Comparison of ENCODE assay signal across 17 cellular contexts in genomic region chr2:23134726-23135125, GRCh38.
DNase-seq lines count a peak whose midpoint lies in the region; ATAC-seq and TF ChIP-seq lines count a peak whose summit lies in the region.
"Had no signal": no experiment of that assay in that cellular context is flagged by ENCODE, and none has a peak within 500 bp of the region (broad histone marks: within the 10 kb centered on the region; RNA-seq: fewer than 3 reads in every experiment).

No MANE protein-coding gene starts in this region.

- TF ChIP-seq CTCF in psoas muscle (IDR thresholded peaks at IDR 0.05) (no peak), uterus (IDR thresholded peaks at IDR 0.05) (no peak)

- no peak for TF ChIP-seq POLR2A in uterus (IDR thresholded peaks at IDR 0.05)

- intact Hi-C loops in Right ventricle myocardium superior (cut with DNase I), result no loop called here
- intact Hi-C loops in cardiac septum (cut with DNase I), result no loop called here
- intact Hi-C loops in psoas muscle (cut with DNase I), result no loop called here
- intact Hi-C loops in uterus (cut with DNase I; ENCODE audit: low total_unique reads), result no loop called here

- H3K36me3 ChIP-seq in psoas muscle (ENCODE audit: insufficient read depth in 1 of 2, low read depth in 1 of 2) (no peaks in the 10 kb centered on the region), uterus (no peaks in the 10 kb centered on the region)
- H3K36me3 ChIP-seq: BLaER1 had no signal

- H3K27ac ChIP-seq in cingulate gyrus (ENCODE audit: low read depth, low read length) (peak overlapping the region; percentile 8), psoas muscle (no peak overlapping the region), uterus (peak overlapping the region; percentile 40 to 55)
- H3K27ac ChIP-seq: BLaER1, GM23248, HL-60 had no signal

- WGBS in psoas muscle, 3 donors, result 49 to 67% (median 59%) methylated on average over 1 of the region's 1 CpG

- H3K27me3 ChIP-seq in psoas muscle (ENCODE audit: insufficient read depth in 3 of 3, low read length in 2 of 3), result no peaks in the 10 kb centered on the region
- no peaks in the 10 kb centered on the region for H3K27me3 ChIP-seq in uterus
- H3K27me3 ChIP-seq: BLaER1 had no signal

- H3K4me1 ChIP-seq in psoas muscle, result peaks cover 8% of the 10 kb centered on the region
- H3K4me1 ChIP-seq in uterus, result peaks cover 8 to 10% of the 10 kb centered on the region in 2 donors
- H3K4me1 ChIP-seq: BLaER1 had no signal

- no peaks in the 10 kb centered on the region for H3K9me3 ChIP-seq in psoas muscle
- no peaks in the 10 kb centered on the region for H3K9me3 ChIP-seq in uterus
- H3K9me3 ChIP-seq: BLaER1 had no signal

- DNase-seq in Right ventricle myocardium superior (no peak), cardiac septum (ENCODE audit: low spot score) (no peak), psoas muscle (no peak), uterus (no peak), left lobe of liver (ENCODE audit: low spot score) (no peak)
- no peak for DNase-seq in activated CD4-positive, CD25-positive, alpha-beta regulatory T cell (lab: John Stamatoyannopoulos, UW)
- DNase-seq: 8988T; CD4-positive, alpha-beta memory T cell; DMS153; DMS79; GDM1; HFFc6 had no signal

- peak overlapping the region; percentile 30 for H3K4me3 ChIP-seq in psoas muscle
- H3K4me3 ChIP-seq in uterus, result no peak overlapping the region
- H3K4me3 ChIP-seq: BLaER1, GM23248 had no signal

- peak; percentile 56 for ATAC-seq in Right ventricle myocardium superior (ENCODE audit: poor library complexity)
- peak in 1 of 4 donors; percentile 6 for ATAC-seq in psoas muscle
- ATAC-seq in left lobe of liver, result no peak
- ATAC-seq: HCT116 had no signal
